In genomic region chrX:13669246-13669689, GRCh38 we compare ENCODE assay signal across 8 cellular contexts. TPM values are rescaled to one million over a fixed set of nuclear protein-coding genes. Genes with fewer than 3 reads are reported as not detected.
DNase-seq lines count a peak whose midpoint lies in the region; ATAC-seq and TF ChIP-seq lines count a peak whose summit lies in the region.

No MANE protein-coding gene starts in this region.

- CTCF ChIA-PET in A673 (lab: Charles Lee): no interaction called here

- peak; percentile 12 for DNase-seq in A673 (ENCODE audit: low spot score)
- peak; percentile 66 for DNase-seq in NOMO-1 treated with DMSO at 0.1 percent for 48 hours (lab: John Stamatoyannopoulos, UW; ENCODE audit: unreplicated experiment)
- DNase-seq in activated naive CD4-positive, alpha-beta T cell treated with anti-CD3 and anti-CD28 coated beads, Interleukin-2, amount 50 U/mL, for 72 hours (ENCODE audit: low spot score in 2 of 2): peak; percentile 33 to 72
- peak; percentile 87 for DNase-seq in hepatocyte (ENCODE audit: low spot score)
- DNase-seq in stimulated activated CD8-positive, alpha-beta memory T cell treated with anti-CD3 and anti-CD28 coated beads, Interleukin-4, amount 100 ng/mL, for 24 hours (ENCODE audit: low read depth): peak; percentile 21
- no peak for DNase-seq in GM19240 (ENCODE audit: insufficient read length, low spot score)

- ATAC-seq in GM18519 (IDR thresholded peaks at IDR 0.05; ENCODE audit: low FRiP score, unreplicated experiment) (peak; percentile 50), HG03045 (IDR thresholded peaks at IDR 0.05; ENCODE audit: unreplicated experiment) (peak; percentile 73)
- ATAC-seq in activated naive CD4-positive, alpha-beta T cell treated with anti-CD3 and anti-CD28 coated beads, Interleukin-2, amount 50 U/mL, for 72 hours: peak; percentile 94 to 98

- TF ChIP-seq CTCF in A673 (conservative IDR thresholded peaks at IDR 0.05; ENCODE audit: low read depth, low read length): no peak
- TF ChIP-seq CTCF in hepatocyte (IDR thresholded peaks at IDR 0.05; ENCODE audit: poor library complexity): no peak

- intact Hi-C loops in A673 (cut with micrococcal nuclease; ENCODE audit: unreplicated experiment): no loop called here

- no peaks in the 10 kb centered on the region for H3K36me3 ChIP-seq in A673 (ENCODE audit: insufficient read depth, low read length, poor library complexity, severe bottlenecking)
- H3K36me3 ChIP-seq in hepatocyte (replicated peaks; ENCODE audit: insufficient read depth, low read depth): no peaks in the 10 kb centered on the region

- no peaks in the 10 kb centered on the region for H3K27me3 ChIP-seq in A673 (replicated peaks; ENCODE audit: insufficient read depth, low read depth, low read length, poor library complexity)
- H3K27me3 ChIP-seq in hepatocyte: no peaks in the 10 kb centered on the region

- 28% methylated on average over 8 of the region's 8 CpGs for WGBS in hepatocyte (ENCODE audit: low lambda C conversion rate, missing lambda C conversion rate)

- no peaks in the 10 kb centered on the region for H3K9me3 ChIP-seq in A673 (ENCODE audit: low read depth, low read length, poor library complexity, severe bottlenecking)
- H3K9me3 ChIP-seq in hepatocyte (ENCODE audit: low read depth): no peaks in the 10 kb centered on the region

- peak overlapping the region; percentile 49 for H3K4me2 ChIP-seq in hepatocyte

- H3K9me2 ChIP-seq in hepatocyte (replicated peaks; ENCODE audit: insufficient read depth): no peaks in the 10 kb centered on the region

- H3K36me3 Mint-ChIP-seq in activated naive CD4-positive, alpha-beta T cell treated with anti-CD3 and anti-CD28 coated beads, Interleukin-2, amount 50 U/mL, for 72 hours: peaks cover 0 to 8% of the 10 kb centered on the region in 2 donors

- no peaks in the 10 kb centered on the region for H3K4me1 ChIP-seq in A673 (ENCODE audit: insufficient read depth, low read length, poor library complexity, severe bottlenecking)
- peaks cover 6% of the 10 kb centered on the region for H3K4me1 ChIP-seq in hepatocyte (ENCODE audit: insufficient read depth)

- H3K9me3 Mint-ChIP-seq in activated naive CD4-positive, alpha-beta T cell treated with anti-CD3 and anti-CD28 coated beads, Interleukin-2, amount 50 U/mL, for 72 hours: peaks cover 0 to 5% of the 10 kb centered on the region in 2 donors

- H3K4me3 ChIP-seq in A673 (ENCODE audit: low read depth, low read length, poor library complexity, severe bottlenecking): no peak overlapping the region
- no peak overlapping the region for H3K4me3 ChIP-seq in hepatocyte

- BruUV-seq in A673 (replicated peaks; lab: Mats Ljungman, UMichigan): no TSS peak

- peak overlapping the region; percentile 85 to 95 for H3K27ac Mint-ChIP-seq in activated naive CD4-positive, alpha-beta T cell treated with anti-CD3 and anti-CD28 coated beads, Interleukin-2, amount 50 U/mL, for 72 hours

- H3K27ac ChIP-seq in A673 (ENCODE audit: low read depth, low read length, poor library complexity, severe bottlenecking) (no peak overlapping the region), hepatocyte (peak overlapping the region; percentile 95)

- no peaks in the 10 kb centered on the region for H3K79me2 ChIP-seq in hepatocyte

- POLR2A ChIA-PET in A673 (lab: Charles Lee; ENCODE audit: low non-redundant PET): no interaction called here

- no peak overlapping the region for H2AFZ ChIP-seq in hepatocyte

- H4K20me1 ChIP-seq in hepatocyte (ENCODE audit: insufficient read depth, poor library complexity, severe bottlenecking): no peaks in the 10 kb centered on the region

RNA-seq across cellular contexts. Expression of gene TCEANC, which starts 16.3 kb away (rescaled TPM):
- 3.1 and 3.9 TPM in 2 replicates for total RNA-seq in A673 (2021)
- 1 to 10 TPM; 1.4 to 2.6 TPM for total RNA-seq in activated naive CD4-positive, alpha-beta T cell treated with anti-CD3 and anti-CD28 coated beads, Interleukin-2, amount 50 U/mL, for 72 hours
- 5.4 and 5.5 TPM in 2 replicates for total RNA-seq in hepatocyte
- polyA plus RNA-seq in hepatocyte: 1.8 and 2.0 TPM in 2 replicates

RNA-seq across cellular contexts. Expression of gene RAB9A, which starts 19.7 kb away (rescaled TPM):
- total RNA-seq in A673 (2021) (24.8 and 25.8 TPM in 2 replicates), hepatocyte (66.1 and 73.0 TPM in 2 replicates)
- 10 to 100 TPM; 20.3 to 32.7 TPM for total RNA-seq in activated naive CD4-positive, alpha-beta T cell treated with anti-CD3 and anti-CD28 coated beads, Interleukin-2, amount 50 U/mL, for 72 hours
- polyA plus RNA-seq in hepatocyte: 51.2 and 53.9 TPM in 2 replicates
